ENCODE assay signal across 8 cellular contexts in genomic region chr1:228236744-228237143, GRCh38. TPM values are rescaled to one million over a fixed set of nuclear protein-coding genes. Genes with fewer than 3 reads are reported as not detected.
DNase-seq lines count a peak whose midpoint lies in the region; ATAC-seq and TF ChIP-seq lines count a peak whose summit lies in the region.

No MANE protein-coding gene starts in this region.

- TF ChIP-seq CTCF in SK-N-SH (IDR thresholded peaks at IDR 0.05) (peak; percentile 22; the same call in 1 of the 2 replicates), esophagus muscularis mucosa (IDR thresholded peaks at IDR 0.05) (peak; percentile 17 to 55 (median 30)), gastrocnemius medialis (IDR thresholded peaks at IDR 0.05 in 4 of 5, conservative IDR thresholded peaks at IDR 0.05 in 1 of 5) (peak; percentile 34 to 70 (median 50))

- POLR2A ChIA-PET in SK-N-SH (lab: Yijun Ruan, JAX) = no interaction called here

- H3K79me2 ChIP-seq in SK-N-SH (ENCODE audit: insufficient read depth) = no peaks in the 10 kb centered on the region

- H3K9me2 ChIP-seq in SK-N-SH = no peaks in the 10 kb centered on the region

- intact Hi-C loops in esophagus muscularis mucosa (cut with DNase I) = no loop called here
- intact Hi-C loops in gastrocnemius medialis (cut with DNase I; ENCODE audit: low total_unique reads) = no loop called here

- no peak overlapping the region for H3K4me2 ChIP-seq in SK-N-SH

- 75% methylated on average over 5 of the region's 5 CpGs for WGBS in SK-N-SH (ENCODE audit: low lambda C conversion rate)
- WGBS in esophagus muscularis mucosa = 38% methylated on average over 5 of the region's 5 CpGs

- no peaks in the 10 kb centered on the region for H3K4me1 ChIP-seq in SK-N-SH (ENCODE audit: control insufficient read depth in 1 of 2, insufficient read depth in 2 of 2, low read depth in 1 of 2, low read length in 1 of 2)
- no peaks in the 10 kb centered on the region for H3K4me1 ChIP-seq in esophagus muscularis mucosa
- H3K4me1 ChIP-seq in gastrocnemius medialis = peaks cover 51 to 79% of the 10 kb centered on the region in 2 donors

- H3F3A ChIP-seq in SK-N-SH (replicated peaks; ENCODE audit: insufficient read depth) = no peaks in the 10 kb centered on the region

- CTCF ChIA-PET in SK-N-SH (lab: Yijun Ruan, JAX) = no interaction called here

- TF ChIP-seq POLR2A in esophagus muscularis mucosa (IDR thresholded peaks at IDR 0.05; ENCODE audit: low read depth) (no peak), gastrocnemius medialis (IDR thresholded peaks at IDR 0.05) (no peak)

- no peak for ATAC-seq in SK-N-SH treated with all-trans-retinoic acid at 6 μM for 48 hours
- ATAC-seq in gastrocnemius medialis = peak; percentile 46 to 61
- no peak for ATAC-seq in HG02938 (IDR thresholded peaks at IDR 0.05; ENCODE audit: unreplicated experiment)

- no peak overlapping the region for H2AFZ ChIP-seq in SK-N-SH (ENCODE audit: low read depth)

- H3K36me3 ChIP-seq in SK-N-SH (replicated peaks in 1 of 2; ENCODE audit: control insufficient read depth in 1 of 2, insufficient read depth in 2 of 2, low read length in 1 of 2) (peaks cover 4% of the 10 kb centered on the region in 2 experiments), esophagus muscularis mucosa (peaks cover 0 to 45% (median 0%) of the 10 kb centered on the region in 4 donors), gastrocnemius medialis (peaks cover 2 to 50% of the 10 kb centered on the region in 2 donors)

- H3K27ac ChIP-seq in SK-N-SH (ENCODE audit: low read depth in 2 of 2, low read length in 1 of 2) (no peak overlapping the region), esophagus muscularis mucosa (replicated peaks in 1 of 4) (no peak overlapping the region), gastrocnemius medialis (peak overlapping the region; percentile 22 to 100 (median 80))

- DNase-seq in SK-N-SH (no peak), NCI-H748 (lab: John Stamatoyannopoulos, UW; ENCODE audit: unreplicated experiment) (peak; percentile 61), esophagus muscularis mucosa (ENCODE audit: extremely low spot score) (peak; percentile 47), gastrocnemius medialis (peak in 1 of 2 donors; percentile 64), superior temporal gyrus (ENCODE audit: extremely low spot score) (no peak)
- no peak for DNase-seq in activated naive CD4-positive, alpha-beta T cell (lab: John Stamatoyannopoulos, UW)

- no peak for TF ChIP-seq RAD21 in SK-N-SH (IDR thresholded peaks at IDR 0.05; ENCODE audit: low read length)

- TF ChIP-seq EP300 in SK-N-SH (IDR thresholded peaks at IDR 0.05; ENCODE audit: borderline replicate concordance in 1 of 2, low read depth in 1 of 2, low read length in 1 of 2) = no peak
- no peak for TF ChIP-seq EP300 in esophagus muscularis mucosa (IDR thresholded peaks at IDR 0.05)

- no peak overlapping the region for H3K9ac ChIP-seq in SK-N-SH

- H3K9me3 ChIP-seq in SK-N-SH (0 out of 2 replicates have a peak, but pooled peaks cover 2% of the 10 kb centered on the region), esophagus muscularis mucosa (peaks cover 0 to 12% (median 9%) of the 10 kb centered on the region in 4 donors), gastrocnemius medialis (no peaks in the 10 kb centered on the region)

- no peaks in the 10 kb centered on the region for H3K27me3 ChIP-seq in SK-N-SH (ENCODE audit: insufficient read depth)
- peaks cover 0 to 10% (median 0%) of the 10 kb centered on the region in 4 donors for H3K27me3 ChIP-seq in esophagus muscularis mucosa
- no peaks in the 10 kb centered on the region for H3K27me3 ChIP-seq in gastrocnemius medialis

- H4K20me1 ChIP-seq in SK-N-SH (ENCODE audit: insufficient read depth) = no peaks in the 10 kb centered on the region

- in situ Hi-C loops in gastrocnemius medialis (cut with MboI; ENCODE audit: low sequenced_read_pairs in 4 of 4) = no loop called here

- H3K4me3 ChIP-seq in SK-N-SH (ENCODE audit: low read depth in 2 of 2, low read length in 1 of 2) (no peak overlapping the region), esophagus muscularis mucosa (no peak overlapping the region), gastrocnemius medialis (no peak overlapping the region)

TF ChIP-seq in SK-N-SH, 30 proteins besides CTCF, POLR2A, EP300 and RAD21 (continues in another document):
- no peak for TF ChIP-seq FOXJ3 (CRISPR knock-in tag; IDR thresholded peaks at IDR 0.05)
- TF ChIP-seq, protein P1, sequence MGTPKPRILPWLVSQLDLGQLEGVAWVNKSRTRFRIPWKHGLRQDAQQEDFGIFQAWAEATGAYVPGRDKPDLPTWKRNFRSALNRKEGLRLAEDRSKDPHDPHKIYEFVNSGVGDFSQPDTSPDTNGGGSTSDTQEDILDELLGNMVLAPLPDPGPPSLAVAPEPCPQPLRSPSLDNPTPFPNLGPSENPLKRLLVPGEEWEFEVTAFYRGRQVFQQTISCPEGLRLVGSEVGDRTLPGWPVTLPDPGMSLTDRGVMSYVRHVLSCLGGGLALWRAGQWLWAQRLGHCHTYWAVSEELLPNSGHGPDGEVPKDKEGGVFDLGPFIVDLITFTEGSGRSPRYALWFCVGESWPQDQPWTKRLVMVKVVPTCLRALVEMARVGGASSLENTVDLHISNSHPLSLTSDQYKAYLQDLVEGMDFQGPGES (IDR thresholded peaks at IDR 0.05; ENCODE audit: low read depth, low read length) = no peak
- TF ChIP-seq FOXM1 (IDR thresholded peaks at IDR 0.05; ENCODE audit: low read depth) = no peak
- TF ChIP-seq POLR2AphosphoS5 (IDR thresholded peaks at IDR 0.05; ENCODE audit: low read depth, low read length) = no peak
- TF ChIP-seq CHD2 (IDR thresholded peaks at IDR 0.05; ENCODE audit: low read length, partially characterized antibody) = no peak
- TF ChIP-seq YY1 (IDR thresholded peaks at IDR 0.05; ENCODE audit: low read depth) = no peak
- no peak for TF ChIP-seq MXI1 (IDR thresholded peaks at IDR 0.05; ENCODE audit: low read depth, low read length)
- no peak for TF ChIP-seq TCF12 (IDR thresholded peaks at IDR 0.05)
- TF ChIP-seq NRF1 (IDR thresholded peaks at IDR 0.05; ENCODE audit: low read depth, low read length) = no peak
- no peak for TF ChIP-seq MAX (IDR thresholded peaks at IDR 0.05; ENCODE audit: low read depth)
- no peak for TF ChIP-seq USF2 (IDR thresholded peaks at IDR 0.05; ENCODE audit: borderline replicate concordance, low read depth, low read length)

TF ChIP-seq in SK-N-SH treated with all-trans-retinoic acid at 6 μM for 48 hours, 23 proteins besides CTCF, POLR2A, EP300 and RAD21:
- no peak for TF ChIP-seq CREB5 (CRISPR knock-in tag; IDR thresholded peaks at IDR 0.05; ENCODE audit: low read depth)
- no peak for TF ChIP-seq GLIS3 (CRISPR knock-in tag; IDR thresholded peaks at IDR 0.05)
- TF ChIP-seq ZNF70 (CRISPR knock-in tag; IDR thresholded peaks at IDR 0.05) = no peak
- TF ChIP-seq, protein P2, sequence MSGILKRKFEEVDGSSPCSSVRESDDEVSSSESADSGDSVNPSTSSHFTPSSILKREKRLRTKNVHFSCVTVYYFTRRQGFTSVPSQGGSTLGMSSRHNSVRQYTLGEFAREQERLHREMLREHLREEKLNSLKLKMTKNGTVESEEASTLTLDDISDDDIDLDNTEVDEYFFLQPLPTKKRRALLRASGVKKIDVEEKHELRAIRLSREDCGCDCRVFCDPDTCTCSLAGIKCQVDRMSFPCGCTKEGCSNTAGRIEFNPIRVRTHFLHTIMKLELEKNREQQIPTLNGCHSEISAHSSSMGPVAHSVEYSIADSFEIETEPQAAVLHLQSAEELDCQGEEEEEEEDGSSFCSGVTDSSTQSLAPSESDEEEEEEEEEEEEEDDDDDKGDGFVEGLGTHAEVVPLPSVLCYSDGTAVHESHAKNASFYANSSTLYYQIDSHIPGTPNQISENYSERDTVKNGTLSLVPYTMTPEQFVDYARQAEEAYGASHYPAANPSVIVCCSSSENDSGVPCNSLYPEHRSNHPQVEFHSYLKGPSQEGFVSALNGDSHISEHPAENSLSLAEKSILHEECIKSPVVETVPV (CRISPR knock-in tag; IDR thresholded peaks at IDR 0.05) = no peak
- TF ChIP-seq ARNTL (CRISPR knock-in tag; IDR thresholded peaks at IDR 0.05; ENCODE audit: borderline replicate concordance, low read depth) = no peak

RNA-seq across cellular contexts. Expression of gene OBSCN, which starts 28.9 kb away (rescaled TPM):
- polyA plus RNA-seq in SK-N-SH (2012; rRNA removed) = 3.4 and 4.0 TPM in 2 replicates
- polyA plus RNA-seq in SK-N-SH (2012; cell fraction: cytosol; rRNA removed) = 2.1 and 2.5 TPM in 2 replicates
- 33.5 and 41.3 TPM in 2 replicates for polyA plus RNA-seq in SK-N-SH (2012; cell fraction: nucleus; rRNA removed)
- total RNA-seq in esophagus muscularis mucosa (10 to 100 TPM; 12.6 to 31.4 (median 17.8) TPM), gastrocnemius medialis (1,000 to 10,000 TPM in 2 of 4 donors, 100 to 1,000 TPM in 2; 798 to 1,571 (median 1,162) TPM)

Comparison
In these comparisons a context has a peak if more than half of its experiments do, and no peak if none do; other contexts are left out.
1. DNase-seq: peak in NCI-H748 (single experiment) and esophagus muscularis mucosa (single experiment); none in SK-N-SH (single experiment), superior temporal gyrus (single experiment) and activated naive CD4-positive, alpha-beta T cell (0 of 4).
2. H3K27ac ChIP-seq: peak in gastrocnemius medialis (4 of 4); none in SK-N-SH (0 of 2) and esophagus muscularis mucosa (0 of 4).
3. ATAC-seq: peak in gastrocnemius medialis (2 of 2); none in SK-N-SH treated with all-trans-retinoic acid at 6 μM for 48 hours (single experiment) and HG02938 (single experiment).
4. RNA of gene OBSCN, which starts 28.9 kb away (total RNA-seq): 798 to 1,571 TPM in gastrocnemius medialis; 12.6 to 31.4 TPM in esophagus muscularis mucosa; every median in the first group is over 10 times any median in the second.
5. Peak in every context shown above with its lines, with median percentiles within 50 percentile points of each other: CTCF ChIP-seq.